ENCODE assay signal across 9 cellular contexts in genomic region chr1:43552813-43553212, GRCh38. TPM values are rescaled to one million over a fixed set of nuclear protein-coding genes. Genes with fewer than 3 reads are reported as not detected.
DNase-seq lines count a peak whose midpoint lies in the region; ATAC-seq and TF ChIP-seq lines count a peak whose summit lies in the region.
"Had no signal": no experiment of that assay in that cellular context is flagged by ENCODE, and none has a peak within 500 bp of the region (broad histone marks: within the 10 kb centered on the region; RNA-seq: fewer than 3 reads in every experiment).

No MANE protein-coding gene starts in this region.

- POLR2A ChIA-PET in CD4-positive, alpha-beta T cell (lab: Charles Lee) = no interaction called here
- POLR2A ChIA-PET in GM10248 (lab: Yijun Ruan, JAX) = no interaction called here

- TF ChIP-seq CTCF in dorsolateral prefrontal cortex (IDR thresholded peaks at IDR 0.05 in 54 of 56, conservative IDR thresholded peaks at IDR 0.05 in 2 of 56; ENCODE audit: low read depth in 1 of 56, partially characterized antibody in 56 of 56) = peak in 7 of 56 donors; percentile 8 to 39 (median 16)
- no peak for TF ChIP-seq CTCF in left lung (IDR thresholded peaks at IDR 0.05)
- no peak for TF ChIP-seq CTCF in CD4-positive, alpha-beta T cell (IDR thresholded peaks at IDR 0.05)
- no peak for TF ChIP-seq CTCF in GM10248 (IDR thresholded peaks at IDR 0.05; ENCODE audit: control extremely low read depth, extremely low read depth, low read depth, missing control alignments)

- H3K4me3 ChIP-seq in dorsolateral prefrontal cortex (peak overlapping the region in 1 of 59 donors; percentile 20), left lung (no peak overlapping the region)

- peak; percentile 23 for DNase-seq in NCI-H1092 (lab: John Stamatoyannopoulos, UW)
- peak in 9 of 10 donors; percentile 68 to 93 (median 88) for DNase-seq in dorsolateral prefrontal cortex
- DNase-seq in left lung = peak; percentile 85 to 88
- peak in 48 of 49 donors; percentile 29 to 94 (median 84) for DNase-seq in substantia nigra (lab: John Stamatoyannopoulos, UW)
- DNase-seq in dedifferentiated amniotic fluid mesenchymal stem cell (ENCODE audit: extremely low spot score) = no peak
- no peak for DNase-seq in CD4-positive, alpha-beta T cell
- no peak for DNase-seq in GM10248 (ENCODE audit: extremely low spot score)
- DNase-seq: stimulated activated naive CD4-positive, alpha-beta T cell treated with Interleukin-2 at 50 U/mL for 16 hours had no signal

- H3K27me3 Mint-ChIP-seq in CD4-positive, alpha-beta T cell = peaks cover 11% of the 10 kb centered on the region

- no peaks in the 10 kb centered on the region for H3K9me3 Mint-ChIP-seq in CD4-positive, alpha-beta T cell

- H3K4me3 Mint-ChIP-seq in CD4-positive, alpha-beta T cell = no peak overlapping the region

- H3K27ac Mint-ChIP-seq in CD4-positive, alpha-beta T cell = no peak overlapping the region

- H3K27me3 ChIP-seq in dorsolateral prefrontal cortex (no peaks in the 10 kb centered on the region), left lung (no peaks in the 10 kb centered on the region)
- no peaks in the 10 kb centered on the region for H3K27me3 ChIP-seq in CD4-positive, alpha-beta T cell (ENCODE audit: control insufficient read depth, insufficient read depth, low read length)

- no peaks in the 10 kb centered on the region for H3K36me3 Mint-ChIP-seq in CD4-positive, alpha-beta T cell (ENCODE audit: low read depth)

- CTCF ChIA-PET in CD4-positive, alpha-beta T cell (lab: Charles Lee) = no interaction called here
- CTCF ChIA-PET in GM10248 (lab: Yijun Ruan, JAX) = interaction anchor here (1.9 to 2.7 kb wide), 2 partner anchors 23 to 382 kb away, joined by 5 to 9 read pairs; no protein-coding TSS in a partner anchor

- peaks cover 18 to 19% of the 10 kb centered on the region in 2 donors for H3K4me1 ChIP-seq in left lung

- ATAC-seq in left lung = peak; percentile 70
- ATAC-seq in GM19324 (IDR thresholded peaks at IDR 0.05; ENCODE audit: low FRiP score, unreplicated experiment) = no peak
- no peak for ATAC-seq in CD4-positive, alpha-beta T cell (ENCODE audit: poor library complexity)

- H3K27ac ChIP-seq in dorsolateral prefrontal cortex (peak overlapping the region; percentile 23 to 98 (median 88)), left lung (peak overlapping the region; percentile 48 to 56), substantia nigra (ENCODE audit: low read depth, low read length, poor library complexity, severe bottlenecking) (peak overlapping the region; percentile 80)
- H3K27ac ChIP-seq in CD4-positive, alpha-beta T cell (ENCODE audit: low read depth, low read length) = no peak overlapping the region

- intact Hi-C loops in dorsolateral prefrontal cortex (cut with DNase I) (no loop called here), left lung (cut with DNase I) (no loop called here)
- intact Hi-C loops in CD4-positive, alpha-beta T cell (cut with DNase I, micrococcal nuclease) = no loop called here

- no peaks in the 10 kb centered on the region for H3K9me3 ChIP-seq in left lung
- H3K9me3 ChIP-seq in CD4-positive, alpha-beta T cell (ENCODE audit: control insufficient read depth, low read length) = no peaks in the 10 kb centered on the region

- H3K4me1 Mint-ChIP-seq in CD4-positive, alpha-beta T cell (ENCODE audit: low read depth) = peaks cover 11% of the 10 kb centered on the region

- H3K36me3 ChIP-seq in left lung = peaks cover 0 to 8% of the 10 kb centered on the region in 2 donors

RNA-seq across cellular contexts. Expression of gene PTPRF, which starts 22.1 kb away (rescaled TPM):
- total RNA-seq in dorsolateral prefrontal cortex (100 to 1,000 TPM; 123 to 271 (median 184) TPM), left lung (100 to 1,000 TPM; 123 to 279 TPM)
- total RNA-seq in CD4-positive, alpha-beta T cell = under 1 TPM; 0.14 TPM

Comparison
In these comparisons a context has a peak if more than half of its experiments do, and no peak if none do; other contexts are left out.
1. DNase-seq: peak in NCI-H1092 (single experiment), dorsolateral prefrontal cortex (9 of 10), left lung (2 of 2) and substantia nigra (48 of 49); none in dedifferentiated amniotic fluid mesenchymal stem cell (single experiment), CD4-positive, alpha-beta T cell (0 of 10) and GM10248 (single experiment).
2. RNA of gene PTPRF, which starts 22.1 kb away (total RNA-seq): 123 to 279 TPM in left lung and 123 to 271 TPM in dorsolateral prefrontal cortex; 0.14 TPM in CD4-positive, alpha-beta T cell; every median in the first group is over 100 times any median in the second.